ENCODE assay signal across 11 cellular contexts in genomic region chr2:189232759-189233406, GRCh38. TPM values are rescaled to one million over a fixed set of nuclear protein-coding genes. Genes with fewer than 3 reads are reported as not detected.
DNase-seq lines count a peak whose midpoint lies in the region; ATAC-seq and TF ChIP-seq lines count a peak whose summit lies in the region.
"Had no signal": no experiment of that assay in that cellular context is flagged by ENCODE, and none has a peak within 500 bp of the region (broad histone marks: within the 10 kb centered on the region; RNA-seq: fewer than 3 reads in every experiment).

No MANE protein-coding gene starts in this region.

- no peaks in the 10 kb centered on the region for H3K27me3 Mint-ChIP-seq in MCF 10A (ENCODE audit: insufficient read depth, unreplicated experiment)
- H3K27me3 Mint-ChIP-seq in stimulated activated naive CD8-positive, alpha-beta T cell treated with anti-CD3 and anti-CD28 coated beads, Interleukin-15, amount 100 ng/mL, for 72 hours = no peaks in the 10 kb centered on the region
- no peaks in the 10 kb centered on the region for H3K27me3 Mint-ChIP-seq in activated CD4-positive, alpha-beta memory T cell treated with anti-CD3 and anti-CD28 coated beads for 36 hours

- ATAC-seq in HG02623 (IDR thresholded peaks at IDR 0.05; ENCODE audit: unreplicated experiment) (peak; percentile 71), HG03520 (IDR thresholded peaks at IDR 0.05; ENCODE audit: unreplicated experiment) (peak; percentile 87)
- peak; percentile 70 for ATAC-seq in stimulated activated naive CD8-positive, alpha-beta T cell treated with anti-CD3 and anti-CD28 coated beads, Interleukin-15, amount 100 ng/mL, for 72 hours
- ATAC-seq: esophagus mucosa had no signal

- H3K9me3 ChIP-seq in breast epithelium = no peaks in the 10 kb centered on the region

- no TSS peak for BruUV-seq in MCF 10A (replicated peaks; lab: Mats Ljungman, UMichigan)

- peaks cover 18% of the 10 kb centered on the region for H3K4me1 Mint-ChIP-seq in MCF 10A (ENCODE audit: insufficient read depth, unreplicated experiment)
- H3K4me1 Mint-ChIP-seq in stimulated activated naive CD8-positive, alpha-beta T cell treated with anti-CD3 and anti-CD28 coated beads, Interleukin-15, amount 100 ng/mL, for 72 hours = peaks cover 29% of the 10 kb centered on the region
- peaks cover 6% of the 10 kb centered on the region for H3K4me1 Mint-ChIP-seq in activated CD4-positive, alpha-beta memory T cell treated with anti-CD3 and anti-CD28 coated beads for 36 hours (ENCODE audit: low read depth)

- no peak for TF ChIP-seq CTCF in MCF 10A (IDR thresholded peaks at IDR 0.05; ENCODE audit: unreplicated experiment)
- TF ChIP-seq CTCF in breast epithelium (IDR thresholded peaks at IDR 0.05) = no peak

- H3K4me1 ChIP-seq in breast epithelium = no peaks in the 10 kb centered on the region
- H3K4me1 ChIP-seq: adrenal gland had no signal

- no peaks in the 10 kb centered on the region for H3K36me3 Mint-ChIP-seq in MCF 10A (ENCODE audit: insufficient read depth, unreplicated experiment)
- H3K36me3 Mint-ChIP-seq in activated CD4-positive, alpha-beta memory T cell treated with anti-CD3 and anti-CD28 coated beads for 36 hours = no peaks in the 10 kb centered on the region

- no peaks in the 10 kb centered on the region for H3K36me3 ChIP-seq in breast epithelium
- H3K36me3 ChIP-seq: adrenal gland had no signal

- no peak for TF ChIP-seq POLR2A in breast epithelium (IDR thresholded peaks at IDR 0.05)

- POLR2A ChIA-PET in MCF 10A (lab: Yijun Ruan, JAX) = interaction anchor here (0.8 to 2.4 kb wide), 12 partner anchors 10 to 179 kb away, joined by 3 to 16 read pairs (median 4); no protein-coding TSS in a partner anchor
- POLR2A ChIA-PET in activated CD4-positive, alpha-beta memory T cell treated with anti-CD3 and anti-CD28 coated beads for 36 hours (lab: Charles Lee) = no interaction called here

- intact Hi-C loops in MCF 10A (cut with micrococcal nuclease) (no loop called here), breast epithelium (cut with DNase I; ENCODE audit: low total_unique reads) (no loop called here)
- intact Hi-C loops in activated CD4-positive, alpha-beta memory T cell treated with anti-CD3 and anti-CD28 coated beads for 36 hours (cut with micrococcal nuclease) = no loop called here

- DNase-seq in MCF 10A (ENCODE audit: unreplicated experiment) = no peak
- DNase-seq in breast epithelium (ENCODE audit: low spot score in 2 of 2) = no peak
- no peak for DNase-seq in stimulated activated naive CD8-positive, alpha-beta T cell treated with anti-CD3 and anti-CD28 coated beads, Interleukin-15, amount 100 ng/mL, for 72 hours
- DNase-seq in activated CD4-positive, alpha-beta memory T cell treated with anti-CD3 and anti-CD28 coated beads for 36 hours = no peak
- DNase-seq in NOMO-1 treated with dmso at 0.1 percent for 144 hours (lab: John Stamatoyannopoulos, UW; ENCODE audit: unreplicated experiment) = no peak
- no peak for DNase-seq in hepatic stellate cell (ENCODE audit: low spot score)
- DNase-seq: adrenal gland, NCI-H82 had no signal

- no peak overlapping the region for H3K4me3 ChIP-seq in breast epithelium
- H3K4me3 ChIP-seq: adrenal gland had no signal

- no peaks in the 10 kb centered on the region for H3K27me3 ChIP-seq in breast epithelium
- H3K27me3 ChIP-seq: adrenal gland had no signal

- H3K9me3 Mint-ChIP-seq in MCF 10A (ENCODE audit: unreplicated experiment) = peaks cover 6% of the 10 kb centered on the region
- peaks cover 0 to 5% of the 10 kb centered on the region in 2 donors for H3K9me3 Mint-ChIP-seq in stimulated activated naive CD8-positive, alpha-beta T cell treated with anti-CD3 and anti-CD28 coated beads, Interleukin-15, amount 100 ng/mL, for 72 hours
- H3K9me3 Mint-ChIP-seq in activated CD4-positive, alpha-beta memory T cell treated with anti-CD3 and anti-CD28 coated beads for 36 hours = no peaks in the 10 kb centered on the region

- H3K27ac ChIP-seq in breast epithelium = no peak overlapping the region
- H3K27ac ChIP-seq: adrenal gland had no signal

- CTCF ChIA-PET in MCF 10A (lab: Yijun Ruan, JAX) = interaction anchor here (0.6 to 1.3 kb wide), 6 partner anchors 11 to 809 kb away, joined by 3 to 8 read pairs (median 3); no protein-coding TSS in a partner anchor
- CTCF ChIA-PET in activated CD4-positive, alpha-beta memory T cell treated with anti-CD3 and anti-CD28 coated beads for 36 hours (lab: Charles Lee) = interaction anchor here (1.2 kb wide), 1 partner anchor 90 kb away, joined by 3 read pairs; no protein-coding TSS in a partner anchor

- no peak overlapping the region for H3K4me3 Mint-ChIP-seq in MCF 10A (ENCODE audit: unreplicated experiment)
- peak overlapping the region in 1 of 2 donors; percentile 3 for H3K4me3 Mint-ChIP-seq in stimulated activated naive CD8-positive, alpha-beta T cell treated with anti-CD3 and anti-CD28 coated beads, Interleukin-15, amount 100 ng/mL, for 72 hours
- no peak overlapping the region for H3K4me3 Mint-ChIP-seq in activated CD4-positive, alpha-beta memory T cell treated with anti-CD3 and anti-CD28 coated beads for 36 hours

- H3K27ac Mint-ChIP-seq in MCF 10A (ENCODE audit: low read depth, unreplicated experiment) = peak overlapping the region; percentile 63
- peak overlapping the region; percentile 19 to 69 for H3K27ac Mint-ChIP-seq in stimulated activated naive CD8-positive, alpha-beta T cell treated with anti-CD3 and anti-CD28 coated beads, Interleukin-15, amount 100 ng/mL, for 72 hours
- no peak overlapping the region for H3K27ac Mint-ChIP-seq in activated CD4-positive, alpha-beta memory T cell treated with anti-CD3 and anti-CD28 coated beads for 36 hours

RNA-seq across cellular contexts. Expression of gene COL5A2, which starts 53.3 kb away (rescaled TPM):
- 7.4 and 9.3 TPM in 2 replicates for total RNA-seq in MCF 10A (2022)
- total RNA-seq in breast epithelium = 100 to 1,000 TPM in 1 of 3 donors, 10 to 100 TPM in 2; 22.7 to 111 (median 30.8) TPM
- total RNA-seq in activated CD4-positive, alpha-beta memory T cell treated with anti-CD3 and anti-CD28 coated beads for 36 hours = under 1 TPM; 0.83 to 0.85 TPM
